1 cellular context compared by ENCODE assay signal in the genomic region with DNA sequence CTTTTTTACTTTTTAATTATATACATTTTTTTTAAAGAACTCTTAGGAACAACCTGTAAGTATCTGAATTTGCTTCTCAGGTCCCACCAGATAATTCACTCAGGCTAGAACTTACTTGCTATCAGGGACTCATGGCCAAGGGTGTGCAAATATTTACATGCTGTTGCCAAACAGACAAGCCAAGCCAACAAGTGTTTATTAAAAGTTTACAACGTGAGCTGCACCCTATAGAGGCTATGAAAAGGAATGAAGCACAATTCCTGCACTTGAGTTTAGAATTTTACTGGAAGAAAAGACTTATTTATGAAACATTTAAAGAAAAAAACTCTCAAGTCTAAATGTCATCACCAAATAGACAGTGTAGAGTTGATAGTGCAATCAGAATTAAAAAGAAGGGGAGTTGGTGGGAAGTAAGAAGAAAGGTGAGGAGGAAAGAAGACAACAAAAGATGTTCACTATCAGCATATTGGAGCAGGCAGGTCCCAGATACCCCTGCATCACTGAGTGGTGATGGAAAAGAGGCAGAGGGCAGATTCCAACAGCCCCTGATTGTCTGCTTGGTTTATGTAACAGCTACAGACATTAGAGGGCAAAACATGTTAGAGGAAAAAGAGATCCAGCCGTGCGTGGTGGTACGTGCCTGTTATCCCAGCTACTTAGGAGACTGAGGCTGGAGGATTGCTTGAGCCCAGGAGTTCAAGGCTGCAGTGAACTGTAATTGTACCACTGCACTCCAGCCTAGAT.
TF ChIP-seq lines count a peak whose summit lies in the region.

No MANE protein-coding gene starts in this region.

TF ChIP-seq in HepG2, 621 proteins besides CTCF, POLR2A, EP300 and RAD21 (continued from another document and continues in another):
- TF ChIP-seq ZFP90 (CRISPR knock-in tag; IDR thresholded peaks at IDR 0.05; ENCODE audit: borderline replicate concordance) (0 out of 2 replicates have a peak, but pooled peaks have one; percentile 31), TP53 (CRISPR knock-in tag; conservative IDR thresholded peaks at IDR 0.05) (no peak), ZNF749 (CRISPR knock-in tag; IDR thresholded peaks at IDR 0.05; ENCODE audit: borderline replicate concordance) (no peak), ZNF564 (CRISPR knock-in tag; IDR thresholded peaks at IDR 0.05) (no peak), ONECUT2 (CRISPR knock-in tag; IDR thresholded peaks at IDR 0.05) (no peak), FOXP1 (IDR thresholded peaks at IDR 0.05) (peak; percentile 81), FOXP1 (CRISPR knock-in tag; IDR thresholded peaks at IDR 0.05) (peak; percentile 96), TARDBP (CRISPR knock-in tag; IDR thresholded peaks at IDR 0.05) (no peak), IRF2 (CRISPR knock-in tag; IDR thresholded peaks at IDR 0.05) (0 out of 2 replicates have a peak, but pooled peaks have one; percentile 26), NFATC3 (CRISPR knock-in tag; IDR thresholded peaks at IDR 0.05) (no peak), ZNF816 (CRISPR knock-in tag; IDR thresholded peaks at IDR 0.05; ENCODE audit: borderline replicate concordance) (no peak), RARA (CRISPR knock-in tag; IDR thresholded peaks at IDR 0.05) (no peak; the same call in 1 of the 2 replicates), REPIN1 (CRISPR knock-in tag; IDR thresholded peaks at IDR 0.05; ENCODE audit: borderline replicate concordance, low read depth) (no peak), MEF2D (CRISPR knock-in tag; IDR thresholded peaks at IDR 0.05) (no peak), SOX6 (IDR thresholded peaks at IDR 0.05) (no peak), SOX6 (CRISPR knock-in tag; IDR thresholded peaks at IDR 0.05) (peak; percentile 42), ELF3 (CRISPR knock-in tag; IDR thresholded peaks at IDR 0.05) (no peak), SP140L (CRISPR knock-in tag; IDR thresholded peaks at IDR 0.05; ENCODE audit: borderline replicate concordance) (no peak), SOX5 (CRISPR knock-in tag; IDR thresholded peaks at IDR 0.05; ENCODE audit: borderline replicate concordance) (no peak; the same call in 1 of the 2 replicates), NPAS2 (CRISPR knock-in tag; IDR thresholded peaks at IDR 0.05; ENCODE audit: borderline replicate concordance) (no peak), ZNF331 (CRISPR knock-in tag; IDR thresholded peaks at IDR 0.05) (no peak), RFXANK (CRISPR knock-in tag; IDR thresholded peaks at IDR 0.05) (no peak), HOXA5 (CRISPR knock-in tag; IDR thresholded peaks at IDR 0.05) (0 out of 2 replicates have a peak, but pooled peaks have one; percentile 22), ZNF577 (CRISPR knock-in tag; IDR thresholded peaks at IDR 0.05; ENCODE audit: borderline replicate concordance, low read depth) (no peak), ESRRA (CRISPR knock-in tag; IDR thresholded peaks at IDR 0.05; ENCODE audit: low read depth) (no peak), SUZ12 (IDR thresholded peaks at IDR 0.05; ENCODE audit: low read depth, low read length) (no peak), ZNF549 (CRISPR knock-in tag; IDR thresholded peaks at IDR 0.05) (no peak), FOXA3 (CRISPR knock-in tag; IDR thresholded peaks at IDR 0.05) (peak; percentile 85), NFRKB (IDR thresholded peaks at IDR 0.05) (no peak), SMYD3 (CRISPR knock-in tag; IDR thresholded peaks at IDR 0.05) (0 out of 2 replicates have a peak, but pooled peaks have one; percentile 62), SOX13 (IDR thresholded peaks at IDR 0.05) (no peak), SOX13 (CRISPR knock-in tag; conservative IDR thresholded peaks at IDR 0.05 in 1 of 2, IDR thresholded peaks at IDR 0.05 in 1 of 2) (peak in 1 of 2 experiments; percentile 32; a peak in 1 of 4 replicates), ZNF333 (CRISPR knock-in tag; IDR thresholded peaks at IDR 0.05; ENCODE audit: borderline replicate concordance) (no peak), HMG20A (CRISPR knock-in tag; IDR thresholded peaks at IDR 0.05; ENCODE audit: borderline replicate concordance) (peak; percentile 28; the same call in 1 of the 2 replicates), FOXO1 (CRISPR knock-in tag; IDR thresholded peaks at IDR 0.05) (peak; percentile 22; the same call in 1 of the 2 replicates), DR1 (CRISPR knock-in tag; IDR thresholded peaks at IDR 0.05) (no peak), FIP1L1 (IDR thresholded peaks at IDR 0.05; ENCODE audit: borderline replicate concordance, insufficient read depth, low read depth, low read length) (no peak), ZKSCAN8 (CRISPR knock-in tag; IDR thresholded peaks at IDR 0.05; ENCODE audit: borderline replicate concordance) (no peak), FOXK1 (CRISPR knock-in tag; IDR thresholded peaks at IDR 0.05; ENCODE audit: borderline replicate concordance, low read depth) (peak; percentile 19; the same call in 1 of the 2 replicates), SRY (CRISPR knock-in tag; IDR thresholded peaks at IDR 0.05) (no peak), ZFAT (CRISPR knock-in tag; conservative IDR thresholded peaks at IDR 0.05) (no peak), SNRNP70 (IDR thresholded peaks at IDR 0.05; ENCODE audit: low read depth, low read length) (no peak), ZNF546 (CRISPR knock-in tag; conservative IDR thresholded peaks at IDR 0.05) (no peak)
- TF ChIP-seq, protein P1, sequence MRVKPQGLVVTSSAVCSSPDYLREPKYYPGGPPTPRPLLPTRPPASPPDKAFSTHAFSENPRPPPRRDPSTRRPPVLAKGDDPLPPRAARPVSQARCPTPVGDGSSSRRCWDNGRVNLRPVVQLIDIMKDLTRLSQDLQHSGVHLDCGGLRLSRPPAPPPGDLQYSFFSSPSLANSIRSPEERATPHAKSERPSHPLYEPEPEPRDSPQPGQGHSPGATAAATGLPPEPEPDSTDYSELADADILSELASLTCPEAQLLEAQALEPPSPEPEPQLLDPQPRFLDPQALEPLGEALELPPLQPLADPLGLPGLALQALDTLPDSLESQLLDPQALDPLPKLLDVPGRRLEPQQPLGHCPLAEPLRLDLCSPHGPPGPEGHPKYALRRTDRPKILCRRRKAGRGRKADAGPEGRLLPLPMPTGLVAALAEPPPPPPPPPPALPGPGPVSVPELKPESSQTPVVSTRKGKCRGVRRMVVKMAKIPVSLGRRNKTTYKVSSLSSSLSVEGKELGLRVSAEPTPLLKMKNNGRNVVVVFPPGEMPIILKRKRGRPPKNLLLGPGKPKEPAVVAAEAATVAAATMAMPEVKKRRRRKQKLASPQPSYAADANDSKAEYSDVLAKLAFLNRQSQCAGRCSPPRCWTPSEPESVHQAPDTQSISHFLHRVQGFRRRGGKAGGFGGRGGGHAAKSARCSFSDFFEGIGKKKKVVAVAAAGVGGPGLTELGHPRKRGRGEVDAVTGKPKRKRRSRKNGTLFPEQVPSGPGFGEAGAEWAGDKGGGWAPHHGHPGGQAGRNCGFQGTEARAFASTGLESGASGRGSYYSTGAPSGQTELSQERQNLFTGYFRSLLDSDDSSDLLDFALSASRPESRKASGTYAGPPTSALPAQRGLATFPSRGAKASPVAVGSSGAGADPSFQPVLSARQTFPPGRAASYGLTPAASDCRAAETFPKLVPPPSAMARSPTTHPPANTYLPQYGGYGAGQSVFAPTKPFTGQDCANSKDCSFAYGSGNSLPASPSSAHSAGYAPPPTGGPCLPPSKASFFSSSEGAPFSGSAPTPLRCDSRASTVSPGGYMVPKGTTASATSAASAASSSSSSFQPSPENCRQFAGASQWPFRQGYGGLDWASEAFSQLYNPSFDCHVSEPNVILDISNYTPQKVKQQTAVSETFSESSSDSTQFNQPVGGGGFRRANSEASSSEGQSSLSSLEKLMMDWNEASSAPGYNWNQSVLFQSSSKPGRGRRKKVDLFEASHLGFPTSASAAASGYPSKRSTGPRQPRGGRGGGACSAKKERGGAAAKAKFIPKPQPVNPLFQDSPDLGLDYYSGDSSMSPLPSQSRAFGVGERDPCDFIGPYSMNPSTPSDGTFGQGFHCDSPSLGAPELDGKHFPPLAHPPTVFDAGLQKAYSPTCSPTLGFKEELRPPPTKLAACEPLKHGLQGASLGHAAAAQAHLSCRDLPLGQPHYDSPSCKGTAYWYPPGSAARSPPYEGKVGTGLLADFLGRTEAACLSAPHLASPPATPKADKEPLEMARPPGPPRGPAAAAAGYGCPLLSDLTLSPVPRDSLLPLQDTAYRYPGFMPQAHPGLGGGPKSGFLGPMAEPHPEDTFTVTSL (CRISPR knock-in tag; IDR thresholded peaks at IDR 0.05; ENCODE audit: borderline replicate concordance) = peak; percentile 68; the same call in 1 of the 2 replicates
- TF ChIP-seq, protein P2, sequence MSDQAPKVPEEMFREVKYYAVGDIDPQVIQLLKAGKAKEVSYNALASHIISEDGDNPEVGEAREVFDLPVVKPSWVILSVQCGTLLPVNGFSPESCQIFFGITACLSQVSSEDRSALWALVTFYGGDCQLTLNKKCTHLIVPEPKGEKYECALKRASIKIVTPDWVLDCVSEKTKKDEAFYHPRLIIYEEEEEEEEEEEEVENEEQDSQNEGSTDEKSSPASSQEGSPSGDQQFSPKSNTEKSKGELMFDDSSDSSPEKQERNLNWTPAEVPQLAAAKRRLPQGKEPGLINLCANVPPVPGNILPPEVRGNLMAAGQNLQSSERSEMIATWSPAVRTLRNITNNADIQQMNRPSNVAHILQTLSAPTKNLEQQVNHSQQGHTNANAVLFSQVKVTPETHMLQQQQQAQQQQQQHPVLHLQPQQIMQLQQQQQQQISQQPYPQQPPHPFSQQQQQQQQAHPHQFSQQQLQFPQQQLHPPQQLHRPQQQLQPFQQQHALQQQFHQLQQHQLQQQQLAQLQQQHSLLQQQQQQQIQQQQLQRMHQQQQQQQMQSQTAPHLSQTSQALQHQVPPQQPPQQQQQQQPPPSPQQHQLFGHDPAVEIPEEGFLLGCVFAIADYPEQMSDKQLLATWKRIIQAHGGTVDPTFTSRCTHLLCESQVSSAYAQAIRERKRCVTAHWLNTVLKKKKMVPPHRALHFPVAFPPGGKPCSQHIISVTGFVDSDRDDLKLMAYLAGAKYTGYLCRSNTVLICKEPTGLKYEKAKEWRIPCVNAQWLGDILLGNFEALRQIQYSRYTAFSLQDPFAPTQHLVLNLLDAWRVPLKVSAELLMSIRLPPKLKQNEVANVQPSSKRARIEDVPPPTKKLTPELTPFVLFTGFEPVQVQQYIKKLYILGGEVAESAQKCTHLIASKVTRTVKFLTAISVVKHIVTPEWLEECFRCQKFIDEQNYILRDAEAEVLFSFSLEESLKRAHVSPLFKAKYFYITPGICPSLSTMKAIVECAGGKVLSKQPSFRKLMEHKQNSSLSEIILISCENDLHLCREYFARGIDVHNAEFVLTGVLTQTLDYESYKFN (CRISPR knock-in tag; conservative IDR thresholded peaks at IDR 0.05) = peak; percentile 36; the same call in 1 of the 2 replicates
- TF ChIP-seq, protein P3, sequence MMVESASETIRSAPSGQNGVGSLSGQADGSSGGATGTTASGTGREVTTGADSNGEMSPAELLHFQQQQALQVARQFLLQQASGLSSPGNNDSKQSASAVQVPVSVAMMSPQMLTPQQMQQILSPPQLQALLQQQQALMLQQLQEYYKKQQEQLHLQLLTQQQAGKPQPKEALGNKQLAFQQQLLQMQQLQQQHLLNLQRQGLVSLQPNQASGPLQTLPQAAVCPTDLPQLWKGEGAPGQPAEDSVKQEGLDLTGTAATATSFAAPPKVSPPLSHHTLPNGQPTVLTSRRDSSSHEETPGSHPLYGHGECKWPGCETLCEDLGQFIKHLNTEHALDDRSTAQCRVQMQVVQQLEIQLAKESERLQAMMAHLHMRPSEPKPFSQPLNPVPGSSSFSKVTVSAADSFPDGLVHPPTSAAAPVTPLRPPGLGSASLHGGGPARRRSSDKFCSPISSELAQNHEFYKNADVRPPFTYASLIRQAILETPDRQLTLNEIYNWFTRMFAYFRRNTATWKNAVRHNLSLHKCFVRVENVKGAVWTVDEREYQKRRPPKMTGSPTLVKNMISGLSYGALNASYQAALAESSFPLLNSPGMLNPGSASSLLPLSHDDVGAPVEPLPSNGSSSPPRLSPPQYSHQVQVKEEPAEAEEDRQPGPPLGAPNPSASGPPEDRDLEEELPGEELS (CRISPR knock-in tag; IDR thresholded peaks at IDR 0.05) = peak; percentile 93
- TF ChIP-seq, protein P4, sequence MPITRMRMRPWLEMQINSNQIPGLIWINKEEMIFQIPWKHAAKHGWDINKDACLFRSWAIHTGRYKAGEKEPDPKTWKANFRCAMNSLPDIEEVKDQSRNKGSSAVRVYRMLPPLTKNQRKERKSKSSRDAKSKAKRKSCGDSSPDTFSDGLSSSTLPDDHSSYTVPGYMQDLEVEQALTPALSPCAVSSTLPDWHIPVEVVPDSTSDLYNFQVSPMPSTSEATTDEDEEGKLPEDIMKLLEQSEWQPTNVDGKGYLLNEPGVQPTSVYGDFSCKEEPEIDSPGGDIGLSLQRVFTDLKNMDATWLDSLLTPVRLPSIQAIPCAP (CRISPR knock-in tag; IDR thresholded peaks at IDR 0.05; ENCODE audit: low read depth) = no peak
- TF ChIP-seq, protein P5, sequence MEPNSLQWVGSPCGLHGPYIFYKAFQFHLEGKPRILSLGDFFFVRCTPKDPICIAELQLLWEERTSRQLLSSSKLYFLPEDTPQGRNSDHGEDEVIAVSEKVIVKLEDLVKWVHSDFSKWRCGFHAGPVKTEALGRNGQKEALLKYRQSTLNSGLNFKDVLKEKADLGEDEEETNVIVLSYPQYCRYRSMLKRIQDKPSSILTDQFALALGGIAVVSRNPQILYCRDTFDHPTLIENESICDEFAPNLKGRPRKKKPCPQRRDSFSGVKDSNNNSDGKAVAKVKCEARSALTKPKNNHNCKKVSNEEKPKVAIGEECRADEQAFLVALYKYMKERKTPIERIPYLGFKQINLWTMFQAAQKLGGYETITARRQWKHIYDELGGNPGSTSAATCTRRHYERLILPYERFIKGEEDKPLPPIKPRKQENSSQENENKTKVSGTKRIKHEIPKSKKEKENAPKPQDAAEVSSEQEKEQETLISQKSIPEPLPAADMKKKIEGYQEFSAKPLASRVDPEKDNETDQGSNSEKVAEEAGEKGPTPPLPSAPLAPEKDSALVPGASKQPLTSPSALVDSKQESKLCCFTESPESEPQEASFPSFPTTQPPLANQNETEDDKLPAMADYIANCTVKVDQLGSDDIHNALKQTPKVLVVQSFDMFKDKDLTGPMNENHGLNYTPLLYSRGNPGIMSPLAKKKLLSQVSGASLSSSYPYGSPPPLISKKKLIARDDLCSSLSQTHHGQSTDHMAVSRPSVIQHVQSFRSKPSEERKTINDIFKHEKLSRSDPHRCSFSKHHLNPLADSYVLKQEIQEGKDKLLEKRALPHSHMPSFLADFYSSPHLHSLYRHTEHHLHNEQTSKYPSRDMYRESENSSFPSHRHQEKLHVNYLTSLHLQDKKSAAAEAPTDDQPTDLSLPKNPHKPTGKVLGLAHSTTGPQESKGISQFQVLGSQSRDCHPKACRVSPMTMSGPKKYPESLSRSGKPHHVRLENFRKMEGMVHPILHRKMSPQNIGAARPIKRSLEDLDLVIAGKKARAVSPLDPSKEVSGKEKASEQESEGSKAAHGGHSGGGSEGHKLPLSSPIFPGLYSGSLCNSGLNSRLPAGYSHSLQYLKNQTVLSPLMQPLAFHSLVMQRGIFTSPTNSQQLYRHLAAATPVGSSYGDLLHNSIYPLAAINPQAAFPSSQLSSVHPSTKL (CRISPR knock-in tag; IDR thresholded peaks at IDR 0.05) = peak; percentile 72
- TF ChIP-seq, protein P6, sequence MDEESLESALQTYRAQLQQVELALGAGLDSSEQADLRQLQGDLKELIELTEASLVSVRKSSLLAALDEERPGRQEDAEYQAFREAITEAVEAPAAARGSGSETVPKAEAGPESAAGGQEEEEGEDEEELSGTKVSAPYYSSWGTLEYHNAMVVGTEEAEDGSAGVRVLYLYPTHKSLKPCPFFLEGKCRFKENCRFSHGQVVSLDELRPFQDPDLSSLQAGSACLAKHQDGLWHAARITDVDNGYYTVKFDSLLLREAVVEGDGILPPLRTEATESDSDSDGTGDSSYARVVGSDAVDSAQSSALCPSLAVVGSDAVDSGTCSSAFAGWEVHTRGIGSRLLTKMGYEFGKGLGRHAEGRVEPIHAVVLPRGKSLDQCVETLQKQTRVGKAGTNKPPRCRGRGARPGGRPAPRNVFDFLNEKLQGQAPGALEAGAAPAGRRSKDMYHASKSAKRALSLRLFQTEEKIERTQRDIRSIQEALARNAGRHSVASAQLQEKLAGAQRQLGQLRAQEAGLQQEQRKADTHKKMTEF (CRISPR knock-in tag; IDR thresholded peaks at IDR 0.05) = 0 out of 2 replicates have a peak, but pooled peaks have one; percentile 30
